ENCODE assay signal across 33 cellular contexts in genomic region chr4:5012477-5012876, GRCh38. TPM values are rescaled to one million over a fixed set of nuclear protein-coding genes. Genes with fewer than 3 reads are reported as not detected.
"Had no signal": no experiment of that assay in that cellular context is flagged by ENCODE, and none has a peak within 500 bp of the region (broad histone marks: within the 10 kb centered on the region; RNA-seq: fewer than 3 reads in every experiment).

No MANE protein-coding gene starts in this region.

- H3K79me2 ChIP-seq: parathyroid adenoma had no signal

- H3K27ac ChIP-seq: neutrophil, ovary, parathyroid adenoma, psoas muscle, skin epidermis, spleen, suprapubic skin, testis, tibial artery, transverse colon, upper lobe of left lung, vagina had no signal

- H3K4me1 ChIP-seq: parathyroid adenoma, psoas muscle, spleen, suprapubic skin, testis, tibial artery, transverse colon, upper lobe of left lung, vagina had no signal

- H3K4me2 ChIP-seq: smooth muscle cell had no signal

- H3K27ac Mint-ChIP-seq: naive thymus-derived CD8-positive, alpha-beta T cell; natural killer cell treated with Interleukin-12 subunit alpha and Interleukin-12 subunit beta and Interleukin-15 and Interleukin-18, amount 100 ng/mL, for 72 hours; nephron progenitor cell; progenitor cell of endocrine pancreas; stimulated activated memory B cell treated with anti-CD40 and anti-IgM and Interleukin-4, amounts not matched to agents 10 μg/mL and 1 μg/mL and 100 μg/mL, for 72 hours; stimulated activated naive CD8-positive, alpha-beta T cell treated with anti-CD3 and anti-CD28 coated beads, Interleukin-15, amount 100 ng/mL, for 72 hours had no signal

- H3K9me3 ChIP-seq: neutrophil, ovary, psoas muscle, spleen, suprapubic skin, testis, tibial artery, transverse colon, upper lobe of left lung, vagina had no signal

- H2AFZ ChIP-seq: parathyroid adenoma had no signal

- H3K27me3 ChIP-seq: ovary, testis, upper lobe of left lung, vagina had no signal

- H3K36me3 ChIP-seq: neutrophil, ovary, spleen, suprapubic skin, tibial artery, transverse colon, upper lobe of left lung, vagina had no signal

- ATAC-seq: naive thymus-derived CD8-positive, alpha-beta T cell; natural killer cell treated with Interleukin-12 subunit alpha and Interleukin-12 subunit beta and Interleukin-15 and Interleukin-18, amount 100 ng/mL, for 72 hours; psoas muscle; right cardiac atrium; sciatic nerve; stimulated activated memory B cell treated with anti-CD40 and anti-IgM and Interleukin-4, amounts not matched to agents 10 μg/mL and 1 μg/mL and 100 μg/mL, for 72 hours; stimulated activated naive CD8-positive, alpha-beta T cell treated with anti-CD3 and anti-CD28 coated beads, Interleukin-15, amount 100 ng/mL, for 72 hours; stimulated activated naive CD8-positive, alpha-beta T cell treated with anti-CD3 and anti-CD28 coated beads, Interleukin-15, Interleukin-2, amounts not matched to agents 100 U/mL and 50 U/mL, for 24 hours had no signal

- DNase-seq: naive thymus-derived CD8-positive, alpha-beta T cell; nephron progenitor cell; nucleus accumbens; ovary; posterior cingulate gyrus; psoas muscle; right cardiac atrium; spleen; stimulated activated CD4-positive, alpha-beta T cell treated with anti-CD3 and anti-CD28 coated beads, Interleukin-12 subunit alpha, Interleukin-12 subunit beta, amount 100 ng/mL, for 4 hours; stimulated activated CD4-positive, alpha-beta T cell treated with anti-CD3 and anti-CD28 coated beads, Interleukin-1b, Interleukin-23, amount 100 ng/mL, for 48 hours; stimulated activated CD4-positive, alpha-beta T cell treated with anti-CD3 and anti-CD28 coated beads, Interleukin-4, amount 100 ng/mL, for 1 hour; stimulated activated CD4-positive, alpha-beta T cell treated with anti-CD3 and anti-CD28 coated beads, Interleukin-4, amount 100 ng/mL, for 4 hours; stimulated activated CD8-positive, alpha-beta memory T cell treated with anti-CD3 and anti-CD28 coated beads, Interleukin-4, amount 100 ng/mL, for 48 hours; stimulated activated naive CD4-positive, alpha-beta T cell; stimulated activated naive CD8-positive, alpha-beta T cell treated with anti-CD3 and anti-CD28 coated beads, Interleukin-15, amount 100 ng/mL, for 72 hours; stimulated activated naive CD8-positive, alpha-beta T cell treated with anti-CD3 and anti-CD28 coated beads, Interleukin-15, Interleukin-2, amounts not matched to agents 100 U/mL and 50 U/mL, for 24 hours; substantia nigra; testis; tibial artery; transverse colon; upper lobe of left lung had no signal

- H3K4me3 ChIP-seq: ovary, psoas muscle, skin epidermis, smooth muscle cell, spleen, suprapubic skin, testis, tibial artery, transverse colon, upper lobe of left lung, vagina had no signal

- FAIRE-seq: urothelium cell line had no signal

- H3K9ac ChIP-seq: parathyroid adenoma had no signal

- H3K9me3 Mint-ChIP-seq: natural killer cell treated with Interleukin-12 subunit alpha and Interleukin-12 subunit beta and Interleukin-15 and Interleukin-18, amount 100 ng/mL, for 72 hours; stimulated activated memory B cell treated with anti-CD40 and anti-IgM and Interleukin-4, amounts not matched to agents 10 μg/mL and 1 μg/mL and 100 μg/mL, for 72 hours; stimulated activated naive CD8-positive, alpha-beta T cell treated with anti-CD3 and anti-CD28 coated beads, Interleukin-15, amount 100 ng/mL, for 72 hours had no signal

- H3K36me3 Mint-ChIP-seq: naive thymus-derived CD8-positive, alpha-beta T cell; natural killer cell treated with Interleukin-12 subunit alpha and Interleukin-12 subunit beta and Interleukin-15 and Interleukin-18, amount 100 ng/mL, for 72 hours; stimulated activated memory B cell treated with anti-CD40 and anti-IgM and Interleukin-4, amounts not matched to agents 10 μg/mL and 1 μg/mL and 100 μg/mL, for 72 hours had no signal

- H3K4me3 Mint-ChIP-seq: naive thymus-derived CD8-positive, alpha-beta T cell; natural killer cell treated with Interleukin-12 subunit alpha and Interleukin-12 subunit beta and Interleukin-15 and Interleukin-18, amount 100 ng/mL, for 72 hours; nephron progenitor cell; neural crest cell; stimulated activated memory B cell treated with anti-CD40 and anti-IgM and Interleukin-4, amounts not matched to agents 10 μg/mL and 1 μg/mL and 100 μg/mL, for 72 hours; stimulated activated naive CD8-positive, alpha-beta T cell treated with anti-CD3 and anti-CD28 coated beads, Interleukin-15, amount 100 ng/mL, for 72 hours had no signal

- H3K4me1 Mint-ChIP-seq: naive thymus-derived CD8-positive, alpha-beta T cell; nephron progenitor cell; neural crest cell; stimulated activated memory B cell treated with anti-CD40 and anti-IgM and Interleukin-4, amounts not matched to agents 10 μg/mL and 1 μg/mL and 100 μg/mL, for 72 hours; stimulated activated naive CD8-positive, alpha-beta T cell treated with anti-CD3 and anti-CD28 coated beads, Interleukin-15, amount 100 ng/mL, for 72 hours had no signal

RNA-seq across cellular contexts. Expression of gene CYTL1, which starts 6.8 kb away (rescaled TPM):
- total RNA-seq: naive thymus-derived CD8-positive, alpha-beta T cell; natural killer cell treated with Interleukin-12 subunit alpha and Interleukin-12 subunit beta and Interleukin-15 and Interleukin-18, amount 100 ng/mL, for 72 hours had no signal
- polyA plus RNA-seq: naive thymus-derived CD8-positive, alpha-beta T cell had no signal

RNA-seq across cellular contexts. Expression of gene STK32B, which starts 38.8 kb away (rescaled TPM):
- total RNA-seq: naive thymus-derived CD8-positive, alpha-beta T cell; natural killer cell treated with Interleukin-12 subunit alpha and Interleukin-12 subunit beta and Interleukin-15 and Interleukin-18, amount 100 ng/mL, for 72 hours had no signal
- polyA plus RNA-seq: naive thymus-derived CD8-positive, alpha-beta T cell had no signal
